In the genomic region with DNA sequence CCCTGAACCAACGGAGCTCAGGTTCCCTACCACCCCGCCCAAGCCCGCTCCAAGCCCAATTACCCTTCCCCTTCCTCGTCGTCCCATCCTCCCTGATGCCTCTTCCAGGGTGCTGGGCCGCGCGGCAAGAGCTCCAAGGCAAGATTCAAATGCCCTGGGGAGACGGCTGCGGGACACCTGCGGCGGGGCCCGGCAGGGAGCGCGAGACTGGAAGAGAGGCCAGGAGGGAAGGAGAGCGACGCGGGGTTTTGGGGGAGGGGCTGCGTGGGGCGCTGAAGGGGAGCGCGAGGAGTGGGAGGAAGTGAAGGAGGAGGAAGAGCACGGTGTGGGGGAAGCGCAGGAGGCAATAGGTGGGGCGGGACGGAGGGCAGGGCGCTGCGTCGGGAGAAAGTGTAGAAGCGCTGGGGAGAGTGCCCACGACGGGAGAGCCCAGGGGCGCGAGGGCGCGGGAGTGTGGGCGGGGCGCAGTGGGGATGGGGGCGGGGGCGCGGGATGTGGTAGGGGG, we compare ENCODE assay signal across 1 cellular context.
TF ChIP-seq lines count a peak whose summit lies in the region.

No MANE protein-coding gene starts in this region.

TF ChIP-seq in A549, 52 proteins besides CTCF, POLR2A, EP300 and RAD21 (continued from another document):
- TF ChIP-seq, protein P1, sequence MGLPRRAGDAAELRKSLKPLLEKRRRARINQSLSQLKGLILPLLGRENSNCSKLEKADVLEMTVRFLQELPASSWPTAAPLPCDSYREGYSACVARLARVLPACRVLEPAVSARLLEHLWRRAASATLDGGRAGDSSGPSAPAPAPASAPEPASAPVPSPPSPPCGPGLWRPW (IDR thresholded peaks at IDR 0.05) = no peak
- TF ChIP-seq, protein P2, sequence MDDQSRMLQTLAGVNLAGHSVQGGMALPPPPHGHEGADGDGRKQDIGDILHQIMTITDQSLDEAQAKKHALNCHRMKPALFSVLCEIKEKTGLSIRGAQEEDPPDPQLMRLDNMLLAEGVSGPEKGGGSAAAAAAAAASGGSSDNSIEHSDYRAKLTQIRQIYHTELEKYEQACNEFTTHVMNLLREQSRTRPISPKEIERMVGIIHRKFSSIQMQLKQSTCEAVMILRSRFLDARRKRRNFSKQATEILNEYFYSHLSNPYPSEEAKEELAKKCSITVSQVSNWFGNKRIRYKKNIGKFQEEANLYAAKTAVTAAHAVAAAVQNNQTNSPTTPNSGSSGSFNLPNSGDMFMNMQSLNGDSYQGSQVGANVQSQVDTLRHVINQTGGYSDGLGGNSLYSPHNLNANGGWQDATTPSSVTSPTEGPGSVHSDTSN (IDR thresholded peaks at IDR 0.05) = no peak
- TF ChIP-seq, protein P3, sequence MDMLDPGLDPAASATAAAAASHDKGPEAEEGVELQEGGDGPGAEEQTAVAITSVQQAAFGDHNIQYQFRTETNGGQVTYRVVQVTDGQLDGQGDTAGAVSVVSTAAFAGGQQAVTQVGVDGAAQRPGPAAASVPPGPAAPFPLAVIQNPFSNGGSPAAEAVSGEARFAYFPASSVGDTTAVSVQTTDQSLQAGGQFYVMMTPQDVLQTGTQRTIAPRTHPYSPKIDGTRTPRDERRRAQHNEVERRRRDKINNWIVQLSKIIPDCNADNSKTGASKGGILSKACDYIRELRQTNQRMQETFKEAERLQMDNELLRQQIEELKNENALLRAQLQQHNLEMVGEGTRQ (IDR thresholded peaks at IDR 0.05) = no peak
- TF ChIP-seq, protein P4, sequence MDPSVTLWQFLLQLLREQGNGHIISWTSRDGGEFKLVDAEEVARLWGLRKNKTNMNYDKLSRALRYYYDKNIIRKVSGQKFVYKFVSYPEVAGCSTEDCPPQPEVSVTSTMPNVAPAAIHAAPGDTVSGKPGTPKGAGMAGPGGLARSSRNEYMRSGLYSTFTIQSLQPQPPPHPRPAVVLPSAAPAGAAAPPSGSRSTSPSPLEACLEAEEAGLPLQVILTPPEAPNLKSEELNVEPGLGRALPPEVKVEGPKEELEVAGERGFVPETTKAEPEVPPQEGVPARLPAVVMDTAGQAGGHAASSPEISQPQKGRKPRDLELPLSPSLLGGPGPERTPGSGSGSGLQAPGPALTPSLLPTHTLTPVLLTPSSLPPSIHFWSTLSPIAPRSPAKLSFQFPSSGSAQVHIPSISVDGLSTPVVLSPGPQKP (IDR thresholded peaks at IDR 0.05; ENCODE audit: low read depth, low read length) = no peak
- TF ChIP-seq POLR2AphosphoS2 (conservative IDR thresholded peaks at IDR 0.05; ENCODE audit: low read length) (no peak), CBX2 (IDR thresholded peaks at IDR 0.05; ENCODE audit: borderline replicate concordance, low read depth) (no peak), RCOR1 (IDR thresholded peaks at IDR 0.05; ENCODE audit: low read depth, low read length) (no peak), EHF (CRISPR knock-in tag; IDR thresholded peaks at IDR 0.05) (no peak; the same call in 1 of the 2 replicates), SMC3 (IDR thresholded peaks at IDR 0.05) (0 out of 3 replicates have a peak, but pooled peaks have one; percentile 14), ZC3H11A (IDR thresholded peaks at IDR 0.05) (no peak), NR3C1 (IDR thresholded peaks at IDR 0.05) (no peak), ZFP36 (IDR thresholded peaks at IDR 0.05; ENCODE audit: borderline replicate concordance, partially characterized antibody) (no peak), ZNF302 (CRISPR knock-in tag; IDR thresholded peaks at IDR 0.05) (no peak), FOXS1 (CRISPR knock-in tag; IDR thresholded peaks at IDR 0.05) (no peak), CHD4 (IDR thresholded peaks at IDR 0.05; ENCODE audit: borderline replicate concordance) (no peak), JUNB (IDR thresholded peaks at IDR 0.05) (no peak), PHF8 (IDR thresholded peaks at IDR 0.05; ENCODE audit: borderline replicate concordance, low read depth) (0 out of 2 replicates have a peak, but pooled peaks have one; percentile 26), RNF2 (IDR thresholded peaks at IDR 0.05; ENCODE audit: borderline replicate concordance, low read depth) (no peak), HOXB13 (CRISPR knock-in tag; IDR thresholded peaks at IDR 0.05; ENCODE audit: low read depth) (no peak), HOXA7 (CRISPR knock-in tag; IDR thresholded peaks at IDR 0.05) (no peak), TP53 (CRISPR knock-in tag; IDR thresholded peaks at IDR 0.05) (no peak), MYC (IDR thresholded peaks at IDR 0.05; ENCODE audit: borderline replicate concordance, low read length) (peak; percentile 30; the same call in 1 of the 2 replicates), ESRRA (IDR thresholded peaks at IDR 0.05; ENCODE audit: borderline replicate concordance, low read length) (no peak), BHLHE40 (IDR thresholded peaks at IDR 0.05; ENCODE audit: low read depth, low read length) (no peak), EHMT2 (IDR thresholded peaks at IDR 0.05; ENCODE audit: low read depth) (no peak), HDAC2 (IDR thresholded peaks at IDR 0.05) (no peak), GATA3 (IDR thresholded peaks at IDR 0.05; ENCODE audit: borderline replicate concordance) (peak; percentile 22; the same call in 1 of the 2 replicates), KDM1A (IDR thresholded peaks at IDR 0.05; ENCODE audit: low read depth) (no peak), FOSL2 (IDR thresholded peaks at IDR 0.05) (no peak), FOSL2 (CRISPR knock-in tag; IDR thresholded peaks at IDR 0.05) (no peak)
- TF ChIP-seq, protein P5, sequence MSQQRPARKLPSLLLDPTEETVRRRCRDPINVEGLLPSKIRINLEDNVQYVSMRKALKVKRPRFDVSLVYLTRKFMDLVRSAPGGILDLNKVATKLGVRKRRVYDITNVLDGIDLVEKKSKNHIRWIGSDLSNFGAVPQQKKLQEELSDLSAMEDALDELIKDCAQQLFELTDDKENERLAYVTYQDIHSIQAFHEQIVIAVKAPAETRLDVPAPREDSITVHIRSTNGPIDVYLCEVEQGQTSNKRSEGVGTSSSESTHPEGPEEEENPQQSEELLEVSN (IDR thresholded peaks at IDR 0.05; ENCODE audit: borderline replicate concordance, low read depth) = no peak
- TF ChIP-seq, protein P6, sequence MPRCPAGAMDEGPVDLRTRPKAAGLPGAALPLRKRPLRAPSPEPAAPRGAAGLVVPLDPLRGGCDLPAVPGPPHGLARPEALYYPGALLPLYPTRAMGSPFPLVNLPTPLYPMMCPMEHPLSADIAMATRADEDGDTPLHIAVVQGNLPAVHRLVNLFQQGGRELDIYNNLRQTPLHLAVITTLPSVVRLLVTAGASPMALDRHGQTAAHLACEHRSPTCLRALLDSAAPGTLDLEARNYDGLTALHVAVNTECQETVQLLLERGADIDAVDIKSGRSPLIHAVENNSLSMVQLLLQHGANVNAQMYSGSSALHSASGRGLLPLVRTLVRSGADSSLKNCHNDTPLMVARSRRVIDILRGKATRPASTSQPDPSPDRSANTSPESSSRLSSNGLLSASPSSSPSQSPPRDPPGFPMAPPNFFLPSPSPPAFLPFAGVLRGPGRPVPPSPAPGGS (IDR thresholded peaks at IDR 0.05) = no peak
